ENCODE assay signal across 18 cellular contexts in genomic region chr19:8316351-8317125, GRCh38. TPM values are rescaled to one million over a fixed set of nuclear protein-coding genes. Genes with fewer than 3 reads are reported as not detected.
DNase-seq lines count a peak whose midpoint lies in the region; TF ChIP-seq lines count a peak whose summit lies in the region.
"Had no signal": no experiment of that assay in that cellular context is flagged by ENCODE, and none has a peak within 500 bp of the region (broad histone marks: within the 10 kb centered on the region; RNA-seq: fewer than 3 reads in every experiment).

No MANE protein-coding gene starts in this region.

- peak; percentile 83 for DNase-seq in chondrocyte (ENCODE audit: low spot score)
- DNase-seq in prostate gland (ENCODE audit: low spot score), result no peak
- no peak for DNase-seq in DMS 273 (lab: John Stamatoyannopoulos, UW; ENCODE audit: unreplicated experiment)
- DNase-seq: activated CD8-positive, alpha-beta memory T cell treated with anti-CD3 and anti-CD28 coated beads for 24 hours; activated effector memory CD4-positive, alpha-beta T cell treated with Interleukin-2 at 50 U/mL for 16 hours; aorta; colonic mucosa; DMS153; erythroblast; midbrain; NCI-H2029 treated with DMSO at 0.1 percent for 48 hours; occipital lobe; Peyer's patch; stimulated activated CD4-positive, alpha-beta T cell treated with anti-CD3 and anti-CD28 coated beads, Interleukin-4, amount 100 ng/mL, for 4 hours; SW 1271; transverse colon had no signal

- TF ChIP-seq CTCF in chondrocyte (IDR thresholded peaks at IDR 0.05) (no peak), prostate gland (IDR thresholded peaks at IDR 0.05) (no peak)

- H3K27ac Mint-ChIP-seq in chondrocyte (ENCODE audit: unreplicated experiment), result no peak overlapping the region

- intact Hi-C loops in prostate gland (cut with DNase I), result no loop called here

- TF ChIP-seq POLR2A in prostate gland (IDR thresholded peaks at IDR 0.05), result no peak

- H3K4me3 ChIP-seq in HUES6 (ENCODE audit: low read depth, low read length) (no peak overlapping the region), prostate gland (no peak overlapping the region)
- H3K4me3 ChIP-seq: colonic mucosa, Peyer's patch, transverse colon had no signal

- H3K9me3 Mint-ChIP-seq in chondrocyte (ENCODE audit: low read depth), result no peaks in the 10 kb centered on the region

- peaks cover 12% of the 10 kb centered on the region for H3K4me1 Mint-ChIP-seq in chondrocyte (ENCODE audit: low read depth)

- H3K27ac ChIP-seq in HUES6 (ENCODE audit: low read depth, low read length) (0 out of 2 replicates have a peak overlapping the region, but pooled peaks have one; percentile 43), prostate gland (no peak overlapping the region)
- H3K27ac ChIP-seq: colonic mucosa, Peyer's patch, transverse colon, VCaP had no signal

- peaks cover 46% of the 10 kb centered on the region for H3K36me3 ChIP-seq in HUES6 (ENCODE audit: control insufficient read depth, insufficient read depth, low read length)
- no peaks in the 10 kb centered on the region for H3K36me3 ChIP-seq in prostate gland

- no peaks in the 10 kb centered on the region for H3K27me3 ChIP-seq in HUES6 (ENCODE audit: control insufficient read depth, insufficient read depth, low read length)
- no peaks in the 10 kb centered on the region for H3K27me3 ChIP-seq in prostate gland (replicated peaks; ENCODE audit: insufficient read depth)
- H3K27me3 ChIP-seq: colonic mucosa, Peyer's patch, transverse colon had no signal

- no peaks in the 10 kb centered on the region for H3K27me3 Mint-ChIP-seq in chondrocyte (ENCODE audit: low read depth)

- peaks cover 1% of the 10 kb centered on the region for H3K36me3 Mint-ChIP-seq in chondrocyte (ENCODE audit: low read depth)

- peak overlapping the region; percentile 48 for H3K9ac ChIP-seq in HUES6 (ENCODE audit: low read length)

- H3K4me1 ChIP-seq in HUES6 (ENCODE audit: control insufficient read depth, insufficient read depth, low read length) (peaks cover 11% of the 10 kb centered on the region), prostate gland (replicated peaks) (peaks cover 9% of the 10 kb centered on the region)
- H3K4me1 ChIP-seq: colonic mucosa had no signal

- 90% methylated on average over 14 of the region's 14 CpGs for WGBS in prostate gland

- H3K9me3 ChIP-seq in HUES6 (ENCODE audit: control insufficient read depth, insufficient read depth, low read depth, low read length) (no peaks in the 10 kb centered on the region), prostate gland (no peaks in the 10 kb centered on the region)
- H3K9me3 ChIP-seq: colonic mucosa, Peyer's patch, transverse colon had no signal

- H3K4me3 Mint-ChIP-seq in chondrocyte (ENCODE audit: unreplicated experiment), result no peak overlapping the region

RNA-seq across cellular contexts. Expression of gene NDUFA7, which starts 4.6 kb away (rescaled TPM):
- total RNA-seq in chondrocyte (25.0 to 34.1 TPM (median 26.6 TPM) in 3 replicates), prostate gland (10 to 100 TPM; 39.6 to 52.6 TPM)

RNA-seq across cellular contexts. Expression of gene RPS28, which starts 4.8 kb away (rescaled TPM):
- 1,057 to 1,248 TPM (median 1,100 TPM) in 3 replicates for total RNA-seq in chondrocyte
- 100 to 1,000 TPM; 488 to 498 TPM for total RNA-seq in prostate gland

RNA-seq across cellular contexts. Expression of gene CD320, which starts 8.4 kb away (rescaled TPM):
- 39.3 to 44.0 TPM (median 41.7 TPM) in 3 replicates for total RNA-seq in chondrocyte
- 10 to 100 TPM; 50.8 to 91.4 TPM for total RNA-seq in prostate gland

RNA-seq across cellular contexts. Expression of gene KANK3, which starts 26.5 kb away (rescaled TPM):
- total RNA-seq in chondrocyte (0.56 to 1.2 TPM (median 1.2 TPM) in 3 replicates), prostate gland (10 to 100 TPM; 15.4 to 23.8 TPM)

RNA-seq across cellular contexts. Expression of gene ANGPTL4, which starts 47.4 kb away (rescaled TPM):
- total RNA-seq in chondrocyte, result 56.4 to 143 TPM (median 127 TPM) in 3 replicates
- 10 to 100 TPM; 25.7 to 26.4 TPM for total RNA-seq in prostate gland
